In the genomic region with DNA sequence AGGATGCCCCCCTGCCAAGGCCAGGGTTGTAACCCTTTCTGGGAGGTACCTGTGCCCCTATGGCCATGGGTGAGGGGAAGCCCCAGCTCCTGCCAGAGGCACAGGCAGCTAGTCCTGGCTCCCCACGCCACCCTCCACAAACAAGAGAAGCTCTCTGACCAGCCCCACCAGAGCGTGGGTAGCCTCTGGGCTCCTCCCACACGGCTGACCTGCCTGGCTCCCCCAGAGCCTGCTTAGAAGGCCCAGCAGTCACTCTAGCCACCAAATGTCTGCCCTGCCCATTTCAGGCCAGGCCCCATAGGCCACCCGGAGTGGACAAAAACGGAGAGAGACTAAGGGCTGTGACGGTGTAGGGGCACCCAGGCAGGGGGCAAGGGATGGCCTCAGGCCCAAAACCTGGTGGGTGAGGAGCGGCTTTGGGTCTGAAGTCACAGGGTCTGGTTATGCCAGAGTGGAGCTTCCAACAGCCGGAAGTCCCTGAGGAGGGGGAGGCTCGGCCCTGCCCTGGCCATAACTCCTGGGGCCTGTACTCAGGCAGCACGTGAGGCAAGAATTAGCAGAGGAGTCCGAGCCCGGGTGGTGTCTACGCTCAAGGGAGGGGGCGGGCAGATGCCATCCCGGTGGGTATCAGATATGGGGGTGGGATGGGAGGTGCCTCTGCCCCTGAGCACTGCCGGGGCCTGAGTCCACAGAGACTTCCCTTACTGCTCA, we compare ENCODE assay signal across 20 cellular contexts.
DNase-seq lines count a peak whose midpoint lies in the region; ATAC-seq, FAIRE-seq and TF ChIP-seq lines count a peak whose summit lies in the region.
"Had no signal": no experiment of that assay in that cellular context is flagged by ENCODE, and none has a peak within 500 bp of the region (broad histone marks: within the 10 kb centered on the region; RNA-seq: fewer than 3 reads in every experiment).

No MANE protein-coding gene starts in this region.

- TF ChIP-seq RAD21 in SK-N-SH (IDR thresholded peaks at IDR 0.05; ENCODE audit: low read length) = no peak

- DNase-seq in SK-N-SH (peak; percentile 78), left kidney (ENCODE audit: low read depth, low spot score) (peak; percentile 66), GM19239 (ENCODE audit: insufficient read length, low spot score) (no peak), dedifferentiated amniotic fluid mesenchymal stem cell (ENCODE audit: extremely low spot score) (no peak)
- no peak for DNase-seq in activated effector memory CD4-positive, alpha-beta T cell treated with Interleukin-2 at 50 U/mL for 16 hours
- DNase-seq: activated CD8-positive, alpha-beta T cell treated with anti-CD3 and anti-CD28 coated beads for 36 hours; activated naive CD4-positive, alpha-beta T cell treated with anti-CD3 and anti-CD28 coated beads for 36 hours; activated T-cell treated with anti-CD3 and anti-CD28 coated beads, Interleukin-2, amount 50 U/mL, for 1 hour; CD8-positive, alpha-beta memory T cell; colonic mucosa; immature natural killer cell; mesendoderm; naive thymus-derived CD8-positive, alpha-beta T cell; NCI-H2107; NCI-H526 treated with DMSO at 0.1 percent for 48 hours; testis had no signal

- TF ChIP-seq CTCF in HEK293 (tag by site-specific recombination; IDR thresholded peaks at IDR 0.05) = no peak
- TF ChIP-seq CTCF in SK-N-SH (IDR thresholded peaks at IDR 0.05) = no peak

- H3K4me1 ChIP-seq in HEK293 (ENCODE audit: control insufficient read depth, insufficient read depth, low read length) (no peaks in the 10 kb centered on the region), SK-N-SH (ENCODE audit: control insufficient read depth in 1 of 2, insufficient read depth in 2 of 2, low read depth in 1 of 2, low read length in 1 of 2) (peaks cover 0 to 32% of the 10 kb centered on the region in 2 experiments; a peak in 1 of 4 replicates)
- H3K4me1 ChIP-seq: colonic mucosa had no signal

- CTCF ChIA-PET in HEK293 (lab: Yijun Ruan, JAX) (no interaction called here), SK-N-SH (lab: Yijun Ruan, JAX) (interaction anchor here (0.6 to 2.4 kb wide), 8 partner anchors 14 to 134 kb away, joined by 3 to 10 read pairs (median 4); no protein-coding TSS in a partner anchor)

- 83% methylated on average over 2 of the region's 16 CpGs for WGBS in SK-N-SH (ENCODE audit: low lambda C conversion rate)

- no peak overlapping the region for H3K4me2 ChIP-seq in SK-N-SH

- no peaks in the 10 kb centered on the region for H3K79me2 ChIP-seq in SK-N-SH (ENCODE audit: insufficient read depth)

- POLR2A ChIA-PET in HEK293 (lab: Yijun Ruan, JAX) = interaction anchor here (0.7 kb wide), 1 partner anchor 689 kb away, joined by 8 read pairs; no protein-coding TSS in a partner anchor
- POLR2A ChIA-PET in SK-N-SH (lab: Yijun Ruan, JAX) = interaction anchor here (0.6 kb wide), 1 partner anchor 371 kb away, joined by 3 read pairs; a partner anchor contains a TSS

- no peak overlapping the region for H3K4me3 ChIP-seq in HEK293 (ENCODE audit: low read depth, low read length)
- H3K4me3 ChIP-seq in SK-N-SH (ENCODE audit: low read depth in 2 of 2, low read length in 1 of 2) = no peak overlapping the region
- H3K4me3 ChIP-seq in skin epidermis = no peak overlapping the region
- H3K4me3 ChIP-seq: colonic mucosa, SJCRH30, testis had no signal

- H3K27me3 ChIP-seq in SK-N-SH (ENCODE audit: insufficient read depth) = no peaks in the 10 kb centered on the region
- H3K27me3 ChIP-seq: colonic mucosa, SJCRH30, testis had no signal

- no peaks in the 10 kb centered on the region for H4K20me1 ChIP-seq in SK-N-SH (ENCODE audit: insufficient read depth)

- H3K9me2 ChIP-seq in SK-N-SH = no peaks in the 10 kb centered on the region

- H3K36me3 ChIP-seq in HEK293 (ENCODE audit: control insufficient read depth in 2 of 2, insufficient read depth in 1 of 2, low read length in 2 of 2) = peaks cover 0 to 31% of the 10 kb centered on the region in 2 experiments; a peak in 1 of 3 replicates
- no peaks in the 10 kb centered on the region for H3K36me3 ChIP-seq in SK-N-SH (replicated peaks in 1 of 2; ENCODE audit: control insufficient read depth in 1 of 2, insufficient read depth in 2 of 2, low read length in 1 of 2)
- H3K36me3 ChIP-seq: colonic mucosa, SJCRH30 had no signal

- H3F3A ChIP-seq in SK-N-SH (replicated peaks; ENCODE audit: insufficient read depth) = peaks cover 3% of the 10 kb centered on the region

- H3K27ac ChIP-seq in HEK293 (ENCODE audit: extremely low read depth, low read depth, low read length) (no peak overlapping the region), SK-N-SH (ENCODE audit: low read depth in 2 of 2, low read length in 1 of 2) (peak overlapping the region in 1 of 2 experiments; percentile 87; a peak in 2 of 4 replicates), skin epidermis (peak overlapping the region in 12 of 21 experiments; percentile 3 to 74 (median 48))
- H3K27ac ChIP-seq: colonic mucosa, SJCRH30, testis had no signal

- ATAC-seq in HG03045 (IDR thresholded peaks at IDR 0.05; ENCODE audit: unreplicated experiment) = no peak
- ATAC-seq: activated CD8-positive, alpha-beta T cell treated with anti-CD3 and anti-CD28 coated beads for 36 hours; naive thymus-derived CD8-positive, alpha-beta T cell had no signal

- no peak for FAIRE-seq in GM19239 (lab: Jason Lieb, UNC)

- no peak for TF ChIP-seq EP300 in SK-N-SH (IDR thresholded peaks at IDR 0.05; ENCODE audit: borderline replicate concordance in 1 of 2, low read depth in 1 of 2, low read length in 1 of 2)

- H3K9me3 ChIP-seq in HEK293 (ENCODE audit: control insufficient read depth, insufficient read depth, low read depth, low read length) (no peaks in the 10 kb centered on the region), SK-N-SH (no peaks in the 10 kb centered on the region)
- H3K9me3 ChIP-seq: colonic mucosa, SJCRH30, testis had no signal

- H2AFZ ChIP-seq in SK-N-SH (ENCODE audit: low read depth) = no peak overlapping the region

- no peak overlapping the region for H3K9ac ChIP-seq in SK-N-SH

TF ChIP-seq in HEK293, 187 proteins besides CTCF, POLR2A, EP300 and RAD21:
- peak; percentile 65 for TF ChIP-seq ZFHX2 (tag by site-specific recombination; conservative IDR thresholded peaks at IDR 0.05)
- TF ChIP-seq ZNF596 (tag by site-specific recombination; IDR thresholded peaks at IDR 0.05) = no peak
- peak; percentile 48; the same call in 1 of the 2 replicates for TF ChIP-seq EGR2 (tag by site-specific recombination; IDR thresholded peaks at IDR 0.05; ENCODE audit: low read depth)
- no peak for TF ChIP-seq ZNF423 (tag by site-specific recombination; IDR thresholded peaks at IDR 0.05)
- no peak for TF ChIP-seq KLF8 (tag by site-specific recombination; IDR thresholded peaks at IDR 0.05)

TF ChIP-seq in SK-N-SH, 30 proteins besides CTCF, POLR2A, EP300 and RAD21:
- TF ChIP-seq ELF1 (IDR thresholded peaks at IDR 0.05) (no peak), MXI1 (IDR thresholded peaks at IDR 0.05; ENCODE audit: low read depth, low read length) (no peak), FOXJ3 (CRISPR knock-in tag; IDR thresholded peaks at IDR 0.05) (no peak), FOSL2 (IDR thresholded peaks at IDR 0.05; ENCODE audit: borderline replicate concordance, low read depth) (no peak), SIN3A (IDR thresholded peaks at IDR 0.05; ENCODE audit: borderline replicate concordance, low read depth, low read length) (no peak), NRF1 (IDR thresholded peaks at IDR 0.05; ENCODE audit: low read depth, low read length) (no peak), RCOR1 (IDR thresholded peaks at IDR 0.05; ENCODE audit: low read length) (no peak), RFX5 (IDR thresholded peaks at IDR 0.05; ENCODE audit: low read length) (no peak), FOXM1 (IDR thresholded peaks at IDR 0.05; ENCODE audit: low read depth) (no peak), TCF12 (IDR thresholded peaks at IDR 0.05) (no peak)
- TF ChIP-seq, protein P1, sequence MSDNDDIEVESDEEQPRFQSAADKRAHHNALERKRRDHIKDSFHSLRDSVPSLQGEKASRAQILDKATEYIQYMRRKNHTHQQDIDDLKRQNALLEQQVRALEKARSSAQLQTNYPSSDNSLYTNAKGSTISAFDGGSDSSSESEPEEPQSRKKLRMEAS (IDR thresholded peaks at IDR 0.05; ENCODE audit: low read depth) = no peak
- TF ChIP-seq, protein P2, sequence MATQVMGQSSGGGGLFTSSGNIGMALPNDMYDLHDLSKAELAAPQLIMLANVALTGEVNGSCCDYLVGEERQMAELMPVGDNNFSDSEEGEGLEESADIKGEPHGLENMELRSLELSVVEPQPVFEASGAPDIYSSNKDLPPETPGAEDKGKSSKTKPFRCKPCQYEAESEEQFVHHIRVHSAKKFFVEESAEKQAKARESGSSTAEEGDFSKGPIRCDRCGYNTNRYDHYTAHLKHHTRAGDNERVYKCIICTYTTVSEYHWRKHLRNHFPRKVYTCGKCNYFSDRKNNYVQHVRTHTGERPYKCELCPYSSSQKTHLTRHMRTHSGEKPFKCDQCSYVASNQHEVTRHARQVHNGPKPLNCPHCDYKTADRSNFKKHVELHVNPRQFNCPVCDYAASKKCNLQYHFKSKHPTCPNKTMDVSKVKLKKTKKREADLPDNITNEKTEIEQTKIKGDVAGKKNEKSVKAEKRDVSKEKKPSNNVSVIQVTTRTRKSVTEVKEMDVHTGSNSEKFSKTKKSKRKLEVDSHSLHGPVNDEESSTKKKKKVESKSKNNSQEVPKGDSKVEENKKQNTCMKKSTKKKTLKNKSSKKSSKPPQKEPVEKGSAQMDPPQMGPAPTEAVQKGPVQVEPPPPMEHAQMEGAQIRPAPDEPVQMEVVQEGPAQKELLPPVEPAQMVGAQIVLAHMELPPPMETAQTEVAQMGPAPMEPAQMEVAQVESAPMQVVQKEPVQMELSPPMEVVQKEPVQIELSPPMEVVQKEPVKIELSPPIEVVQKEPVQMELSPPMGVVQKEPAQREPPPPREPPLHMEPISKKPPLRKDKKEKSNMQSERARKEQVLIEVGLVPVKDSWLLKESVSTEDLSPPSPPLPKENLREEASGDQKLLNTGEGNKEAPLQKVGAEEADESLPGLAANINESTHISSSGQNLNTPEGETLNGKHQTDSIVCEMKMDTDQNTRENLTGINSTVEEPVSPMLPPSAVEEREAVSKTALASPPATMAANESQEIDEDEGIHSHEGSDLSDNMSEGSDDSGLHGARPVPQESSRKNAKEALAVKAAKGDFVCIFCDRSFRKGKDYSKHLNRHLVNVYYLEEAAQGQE (IDR thresholded peaks at IDR 0.05; ENCODE audit: low read depth, low read length) = no peak
- TF ChIP-seq, protein P3, sequence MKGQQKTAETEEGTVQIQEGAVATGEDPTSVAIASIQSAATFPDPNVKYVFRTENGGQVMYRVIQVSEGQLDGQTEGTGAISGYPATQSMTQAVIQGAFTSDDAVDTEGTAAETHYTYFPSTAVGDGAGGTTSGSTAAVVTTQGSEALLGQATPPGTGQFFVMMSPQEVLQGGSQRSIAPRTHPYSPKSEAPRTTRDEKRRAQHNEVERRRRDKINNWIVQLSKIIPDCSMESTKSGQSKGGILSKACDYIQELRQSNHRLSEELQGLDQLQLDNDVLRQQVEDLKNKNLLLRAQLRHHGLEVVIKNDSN (IDR thresholded peaks at IDR 0.05; ENCODE audit: borderline replicate concordance, low read depth) = no peak

Comparison
In these comparisons a context has a peak if more than half of its experiments do, and no peak if none do; other contexts are left out.
1. DNase-seq: peak in SK-N-SH (single experiment) and left kidney (single experiment); none in GM19239 (single experiment), activated effector memory CD4-positive, alpha-beta T cell treated with Interleukin-2 at 50 U/mL for 16 hours (single experiment) and dedifferentiated amniotic fluid mesenchymal stem cell (single experiment).